In genomic region chr19:45817010-45817724, GRCh38 we compare ENCODE assay signal across 9 cellular contexts. TPM values are rescaled to one million over a fixed set of nuclear protein-coding genes. Genes with fewer than 3 reads are reported as not detected.
A peak's percentile ranks its signal among the peaks of the same experiment; 100 is the strongest.
DNase-seq lines count a peak whose midpoint lies in the region; FAIRE-seq and TF ChIP-seq lines count a peak whose summit lies in the region.
"Had no signal": no experiment of that assay in that cellular context is flagged by ENCODE, and none has a peak within 500 bp of the region (broad histone marks: within the 10 kb centered on the region; RNA-seq: fewer than 3 reads in every experiment).

No MANE protein-coding gene starts in this region.

- TF ChIP-seq POLR2A in H54 (IDR thresholded peaks at IDR 0.05; ENCODE audit: low read depth, low read length) (no peak), thyroid gland (IDR thresholded peaks at IDR 0.05) (no peak)

- intact Hi-C loops in thyroid gland (cut with DNase I) = loop anchor here (5.0 kb wide), 1 partner anchor 65 kb away; no protein-coding TSS in a partner anchor

- H3K36me3 ChIP-seq in Loucy (ENCODE audit: insufficient read depth, low read length) (peaks cover 7% of the 10 kb centered on the region; the same call in 1 of the 2 replicates), thyroid gland (peaks cover 3 to 8% of the 10 kb centered on the region in 2 donors)

- H3K4me3 ChIP-seq in Loucy (ENCODE audit: low read length, poor library complexity, severe bottlenecking) = no peak overlapping the region
- H3K4me3 ChIP-seq in thyroid gland (replicated peaks in 1 of 3) = no peak overlapping the region

- no peaks in the 10 kb centered on the region for H3K27me3 ChIP-seq in Loucy (ENCODE audit: insufficient read depth, low read length, poor library complexity, severe bottlenecking)
- no peaks in the 10 kb centered on the region for H3K27me3 ChIP-seq in thyroid gland

- H3K9me3 ChIP-seq in Loucy (ENCODE audit: insufficient read depth, low read depth, low read length) (no peaks in the 10 kb centered on the region), thyroid gland (no peaks in the 10 kb centered on the region)

- FAIRE-seq in H54 (lab: Jason Lieb, UNC) = peak; percentile 67

- 16 to 25% methylated on average over 23 to 24 of the region's 24 CpGs for WGBS in thyroid gland, 2 donors

- H4K20me1 ChIP-seq in Loucy (ENCODE audit: insufficient read depth, low read length, poor library complexity, severe bottlenecking) = peaks cover 2% of the 10 kb centered on the region

- peak overlapping the region; percentile 7 for H3K9ac ChIP-seq in Loucy (ENCODE audit: low read depth, low read length, poor library complexity, severe bottlenecking)

- H3K9me2 ChIP-seq in Loucy (replicated peaks; ENCODE audit: low read depth, low read length) = no peaks in the 10 kb centered on the region

- TF ChIP-seq CTCF in Loucy (conservative IDR thresholded peaks at IDR 0.05; ENCODE audit: low read length) (peak; percentile 95), thyroid gland (IDR thresholded peaks at IDR 0.05) (peak; percentile 93 to 99 (median 97))

- H3F3A ChIP-seq in Loucy (ENCODE audit: low read depth) = no peaks in the 10 kb centered on the region

- H3K4me2 ChIP-seq in Loucy (ENCODE audit: low read depth, low read length, poor library complexity, severe bottlenecking) = no peak overlapping the region

- H3K79me2 ChIP-seq in Loucy (ENCODE audit: insufficient read depth, low read length) = no peaks in the 10 kb centered on the region

- H3K27ac ChIP-seq in thyroid gland = no peak overlapping the region

- no peak overlapping the region for H2AFZ ChIP-seq in Loucy (ENCODE audit: low read length)

- H3K4me1 ChIP-seq in Loucy (ENCODE audit: insufficient read depth, low read length, poor library complexity, severe bottlenecking) = no peaks in the 10 kb centered on the region
- H3K4me1 ChIP-seq in thyroid gland = peaks cover 0 to 4% of the 10 kb centered on the region in 2 donors

- peak; percentile 93 for DNase-seq in EL
- DNase-seq in H54 (ENCODE audit: insufficient read length, low spot score) = peak; percentile 91
- peak; percentile 73 for DNase-seq in SHP77 treated with DMSO at 0.1 percent for 48 hours (lab: John Stamatoyannopoulos, UW)
- DNase-seq in activated effector memory CD4-positive, alpha-beta T cell treated with Interleukin-2 at 50 U/mL for 16 hours = peak; percentile 89
- DNase-seq in foreskin melanocyte = peak; percentile 82
- peak in 55 of 56 donors; percentile 12 to 90 (median 64) for DNase-seq in nucleus accumbens (lab: John Stamatoyannopoulos, UW)
- peak; percentile 93 to 95 for DNase-seq in thyroid gland

RNA-seq across cellular contexts. Expression of gene RSPH6A, which starts 2.1 kb away (rescaled TPM):
- 1 to 10 TPM in 3 of 4 donors, under 1 TPM in 1; 0.50 to 8.9 (median 3.9) TPM for total RNA-seq in thyroid gland
- total RNA-seq: urinary bladder had no signal

RNA-seq across cellular contexts. Expression of gene DMWD, which starts 24.5 kb away (rescaled TPM):
- 10 to 100 TPM; 38.2 to 69.7 (median 48.3) TPM for total RNA-seq in thyroid gland

RNA-seq across cellular contexts. Expression of gene DMPK, which starts 34.9 kb away (rescaled TPM):
- 10 to 100 TPM; 18.9 to 32.6 (median 26.3) TPM for total RNA-seq in thyroid gland

RNA-seq across cellular contexts. Expression of gene SYMPK, which starts 45.8 kb away (rescaled TPM):
- 10 to 100 TPM; 32.4 to 56.8 (median 38.7) TPM for total RNA-seq in thyroid gland

RNA-seq across cellular contexts. Expression of gene FOXA3, which starts 47.0 kb away (rescaled TPM):
- total RNA-seq in thyroid gland = not detected
- total RNA-seq: urinary bladder had no signal
